ENCODE assay signal across 16 cellular contexts in genomic region chr9:89350988-89351557, GRCh38. TPM values are rescaled to one million over a fixed set of nuclear protein-coding genes. Genes with fewer than 3 reads are reported as not detected.
A peak's percentile ranks its signal among the peaks of the same experiment; 100 is the strongest.
DNase-seq lines count a peak whose midpoint lies in the region; ATAC-seq, FAIRE-seq and TF ChIP-seq lines count a peak whose summit lies in the region.
"Had no signal": no experiment of that assay in that cellular context is flagged by ENCODE, and none has a peak within 500 bp of the region (broad histone marks: within the 10 kb centered on the region; RNA-seq: fewer than 3 reads in every experiment).

No MANE protein-coding gene starts in this region.

- H3K27ac Mint-ChIP-seq in WTC11: no peak overlapping the region

- H4K20me1 ChIP-seq in HepG2 (ENCODE audit: insufficient read depth, low read length): no peaks in the 10 kb centered on the region

- FAIRE-seq in HepG2 (lab: Jason Lieb, UNC): peak; percentile 94
- peak; percentile 27 for FAIRE-seq in urothelium cell line (lab: Jason Lieb, UNC)
- FAIRE-seq: pancreas had no signal

- no peak for TF ChIP-seq RAD21 in HepG2 (CRISPR knock-in tag; IDR thresholded peaks at IDR 0.05)

- no peak overlapping the region for H3K4me3 Mint-ChIP-seq in WTC11

- H3K9ac ChIP-seq in HepG2 (ENCODE audit: insufficient read depth, low read depth, low read length): no peak overlapping the region
- H3K9ac ChIP-seq: SK-N-SH had no signal

- POLR2A ChIA-PET in WTC11 (lab: Charles Lee): no interaction called here
- POLR2A ChIA-PET in HepG2 (lab: Yijun Ruan, JAX): no interaction called here

- BruUV-seq in HepG2 (replicated peaks; lab: Mats Ljungman, UMichigan): no TSS peak

- peak overlapping the region in 1 of 2 donors; percentile 27 for H3K27ac ChIP-seq in right atrium auricular region
- peak overlapping the region; percentile 37 for H3K27ac ChIP-seq in HepG2 (ENCODE audit: extremely low read length, insufficient read depth, low read length)
- H3K27ac ChIP-seq: foreskin keratinocyte, hepatocyte, pancreas had no signal

- CTCF ChIA-PET in WTC11 (lab: Charles Lee): no interaction called here
- CTCF ChIA-PET in HepG2 (lab: Yijun Ruan, JAX; ENCODE audit: low intra/inter-chr PET ratio, low total read pairs): no interaction called here

- H3K4me1 ChIP-seq in right atrium auricular region (peaks cover 0 to 33% of the 10 kb centered on the region in 2 donors), HepG2 (ENCODE audit: insufficient read depth, low read length) (peaks cover 48% of the 10 kb centered on the region)
- H3K4me1 ChIP-seq: foreskin keratinocyte, HAP-1, pancreas had no signal

- DNase-seq in Right ventricle myocardium superior (no peak), right atrium auricular region (ENCODE audit: low spot score) (no peak), WTC11 (ENCODE audit: low spot score) (no peak), HepG2 (ENCODE audit: low spot score) (peak; percentile 83), urothelium cell line (ENCODE audit: low spot score) (no peak), amygdala (lab: John Stamatoyannopoulos, UW) (no peak), NCI-H146 treated with DMSO at 0.1 percent for 48 hours (lab: John Stamatoyannopoulos, UW; ENCODE audit: unreplicated experiment) (no peak)
- DNase-seq: activated naive CD4-positive, alpha-beta T cell; aorta; foreskin keratinocyte; NCI-H1930; pancreas; SK-N-SH had no signal

- H3K36me3 ChIP-seq in right atrium auricular region: peaks cover 80% of the 10 kb centered on the region
- H3K36me3 ChIP-seq in HepG2 (replicated peaks in 1 of 2; ENCODE audit: control insufficient read depth in 1 of 2, insufficient read depth in 2 of 2, low read length in 2 of 2): peaks cover 22 to 66% of the 10 kb centered on the region in 2 experiments

- in situ Hi-C loops in HepG2 (cut with HindIII; ENCODE audit: extremely low pct_ligation_motif_present, low pct_unique_long_range_greater_than_20kb): no loop called here

- intact Hi-C loops in Right ventricle myocardium superior (cut with DNase I) (no loop called here), HepG2 (cut with micrococcal nuclease; ENCODE audit: unreplicated experiment) (no loop called here)

- H3K79me2 ChIP-seq in HepG2 (ENCODE audit: insufficient read depth, low read length): no peaks in the 10 kb centered on the region

- H3K4me1 Mint-ChIP-seq in WTC11: no peaks in the 10 kb centered on the region

- H3K36me3 Mint-ChIP-seq in WTC11: peaks cover 91% of the 10 kb centered on the region

- H3K9me3 ChIP-seq in right atrium auricular region (no peaks in the 10 kb centered on the region), HepG2 (ENCODE audit: low read length) (no peaks in the 10 kb centered on the region)
- H3K9me3 ChIP-seq: HAP-1, pancreas, SK-N-SH had no signal

- ATAC-seq in Right ventricle myocardium superior (ENCODE audit: poor library complexity) (peak; percentile 38), WTC11 (no peak), HepG2 (peak; percentile 87)
- ATAC-seq: activated CD4-positive, CD25-positive, alpha-beta regulatory T cell treated with anti-CD3 and anti-CD28 coated beads, Interleukin-2, amount 50 U/mL, for 24 hours; foreskin keratinocyte; pancreas had no signal

- H3K27me3 ChIP-seq in right atrium auricular region (no peaks in the 10 kb centered on the region), HepG2 (ENCODE audit: control insufficient read depth in 1 of 2, insufficient read depth in 2 of 2, low read length in 2 of 2) (no peaks in the 10 kb centered on the region)
- H3K27me3 ChIP-seq: foreskin keratinocyte, hepatocyte, pancreas had no signal

- H3K27me3 Mint-ChIP-seq in WTC11 (ENCODE audit: low read depth): no peaks in the 10 kb centered on the region

- 31% methylated on average over 2 of the region's 2 CpGs for WGBS in HepG2 (ENCODE audit: low lambda C conversion rate)

- H2AFZ ChIP-seq in HepG2 (ENCODE audit: low read length): no peak overlapping the region
- H2AFZ ChIP-seq: hepatocyte had no signal

- TF ChIP-seq EP300 in HepG2 (IDR thresholded peaks at IDR 0.05; ENCODE audit: low read depth in 2 of 2, low read length in 2 of 2) (peak in 1 of 2 experiments; percentile 85; a peak in 2 of 4 replicates), HepG2 (CRISPR knock-in tag; IDR thresholded peaks at IDR 0.05; ENCODE audit: borderline replicate concordance) (peak; percentile 77)

- H3K4me2 ChIP-seq in HepG2 (ENCODE audit: low read depth, low read length): no peak overlapping the region
- H3K4me2 ChIP-seq: hepatocyte, SK-N-SH had no signal

- TF ChIP-seq CTCF in right atrium auricular region (IDR thresholded peaks at IDR 0.05) (no peak), WTC11 (IDR thresholded peaks at IDR 0.05) (no peak), HepG2 (CRISPR knock-in tag; IDR thresholded peaks at IDR 0.05) (no peak)

- no peak for TF ChIP-seq POLR2A in HepG2 (IDR thresholded peaks at IDR 0.05; ENCODE audit: insufficient read depth in 1 of 2, low read depth in 2 of 2, low read length in 2 of 2)

- no peaks in the 10 kb centered on the region for H3K9me3 Mint-ChIP-seq in WTC11

- no peak overlapping the region for H3K4me3 ChIP-seq in right atrium auricular region
- H3K4me3 ChIP-seq in HepG2 (replicated peaks in 1 of 3; ENCODE audit: insufficient read depth in 1 of 3, low read depth in 2 of 3, low read length in 3 of 3): no peak overlapping the region
- H3K4me3 ChIP-seq: HAP-1, hepatocyte, pancreas had no signal

TF ChIP-seq in HepG2, 621 proteins besides CTCF, POLR2A, EP300 and RAD21 (continues in another document):
- TF ChIP-seq CENPBD1 (CRISPR knock-in tag; IDR thresholded peaks at IDR 0.05; ENCODE audit: borderline replicate concordance, low read depth) (no peak), ZNF33B (CRISPR knock-in tag; IDR thresholded peaks at IDR 0.05) (no peak)

RNA-seq across cellular contexts. Expression of gene SECISBP2, which starts 32.8 kb away (rescaled TPM):
- total RNA-seq in Right ventricle myocardium superior (14.2 TPM), right atrium auricular region (10 to 100 TPM; 15.0 to 19.9 TPM), WTC11 (2021) (66.2 to 72.8 TPM (median 66.8 TPM) in 3 replicates), HepG2 (2016; rRNA removed; fragmentation: Illumina TruSeq; extraction: Trizol) (32.4 and 32.9 TPM in 2 replicates)
- 14.6 and 17.7 TPM in 2 replicates for total RNA-seq in HepG2 (2016; cell fraction: cytosol; rRNA removed; fragmentation: Illumina TruSeq; extraction: Trizol; ENCODE audit: low read depth)
- 34.2 and 35.3 TPM in 2 replicates for total RNA-seq in HepG2 (2016; cell fraction: insoluble cytoplasmic fraction; rRNA removed; fragmentation: Illumina TruSeq; extraction: Trizol)
- total RNA-seq in HepG2 (2016; cell fraction: membrane; rRNA removed; fragmentation: Illumina TruSeq; extraction: Trizol): 39.7 and 44.1 TPM in 2 replicates
- 37.8 and 40.1 TPM in 2 replicates for total RNA-seq in HepG2 (2016; cell fraction: nucleus; rRNA removed; fragmentation: Illumina TruSeq; extraction: Trizol)
- 38.0 and 38.4 TPM in 2 replicates for polyA plus RNA-seq in HepG2 (2011; rRNA removed)
- 20.4 and 26.2 TPM in 2 replicates for polyA plus RNA-seq in HepG2 (2011; cell fraction: cytosol; rRNA removed)
- polyA plus RNA-seq in HepG2 (2011; cell fraction: nucleus; rRNA removed): 48.6 and 57.7 TPM in 2 replicates
- polyA plus RNA-seq in HepG2 (2012): 31.4 and 31.5 TPM in 2 replicates
- 18.7 and 19.7 TPM in 2 replicates for polyA plus RNA-seq in HepG2 (2016; cell fraction: cytosol; fragmentation: Illumina TruSeq; extraction: Trizol; ENCODE audit: low read depth)
- 32.7 and 33.1 TPM in 2 replicates for polyA plus RNA-seq in HepG2 (2016; cell fraction: insoluble cytoplasmic fraction; fragmentation: Illumina TruSeq; extraction: Trizol; ENCODE audit: low read depth)
- 33.3 and 34.2 TPM in 2 replicates for polyA plus RNA-seq in HepG2 (2016; cell fraction: membrane; fragmentation: Illumina TruSeq; extraction: Trizol; ENCODE audit: low read depth)
- 46.3 and 52.0 TPM in 2 replicates for polyA plus RNA-seq in HepG2 (2016; cell fraction: nucleus; fragmentation: Illumina TruSeq; extraction: Trizol; ENCODE audit: insufficient read depth, low read depth)
- polyA minus RNA-seq in HepG2 (2011; rRNA and poly(A)+ RNA removed; ENCODE audit: low replicate concordance): 21.8 and 27.1 TPM in 2 replicates
- polyA minus RNA-seq in HepG2 (2011; cell fraction: cytosol; rRNA and poly(A)+ RNA removed): 13.3 and 14.0 TPM in 2 replicates
- polyA minus RNA-seq in HepG2 (2011; cell fraction: nucleus; rRNA and poly(A)+ RNA removed): 60.4 and 64.4 TPM in 2 replicates

RNA-seq across cellular contexts. Expression of gene CKS2, which starts 40.1 kb away (rescaled TPM):
- 7.1 TPM for total RNA-seq in Right ventricle myocardium superior
- total RNA-seq in right atrium auricular region: 10 to 100 TPM in 1 of 2 donors, 1 to 10 TPM in 1; 7.4 to 10.6 TPM
- total RNA-seq in WTC11 (2021): 299 to 319 TPM (median 313 TPM) in 3 replicates
- total RNA-seq in HepG2 (2016; rRNA removed; fragmentation: Illumina TruSeq; extraction: Trizol): 317 and 498 TPM in 2 replicates
- 202 and 209 TPM in 2 replicates for total RNA-seq in HepG2 (2016; cell fraction: cytosol; rRNA removed; fragmentation: Illumina TruSeq; extraction: Trizol; ENCODE audit: low read depth)
- 319 and 528 TPM in 2 replicates for total RNA-seq in HepG2 (2016; cell fraction: insoluble cytoplasmic fraction; rRNA removed; fragmentation: Illumina TruSeq; extraction: Trizol)
- total RNA-seq in HepG2 (2016; cell fraction: membrane; rRNA removed; fragmentation: Illumina TruSeq; extraction: Trizol): 159 TPM in 2 replicates
- 121 and 124 TPM in 2 replicates for total RNA-seq in HepG2 (2016; cell fraction: nucleus; rRNA removed; fragmentation: Illumina TruSeq; extraction: Trizol)
- polyA plus RNA-seq in HepG2 (2011; rRNA removed): 151 and 251 TPM in 2 replicates
- 262 and 383 TPM in 2 replicates for polyA plus RNA-seq in HepG2 (2011; cell fraction: cytosol; rRNA removed)
- 75.2 and 95.2 TPM in 2 replicates for polyA plus RNA-seq in HepG2 (2011; cell fraction: nucleus; rRNA removed)
- 170 and 179 TPM in 2 replicates for polyA plus RNA-seq in HepG2 (2012)
- polyA plus RNA-seq in HepG2 (2016; cell fraction: cytosol; fragmentation: Illumina TruSeq; extraction: Trizol; ENCODE audit: low read depth): 102 and 110 TPM in 2 replicates
- polyA plus RNA-seq in HepG2 (2016; cell fraction: insoluble cytoplasmic fraction; fragmentation: Illumina TruSeq; extraction: Trizol; ENCODE audit: low read depth): 534 and 617 TPM in 2 replicates
- 117 and 124 TPM in 2 replicates for polyA plus RNA-seq in HepG2 (2016; cell fraction: membrane; fragmentation: Illumina TruSeq; extraction: Trizol; ENCODE audit: low read depth)
- polyA plus RNA-seq in HepG2 (2016; cell fraction: nucleus; fragmentation: Illumina TruSeq; extraction: Trizol; ENCODE audit: insufficient read depth, low read depth): 190 and 193 TPM in 2 replicates
- 158 and 427 TPM in 2 replicates for polyA minus RNA-seq in HepG2 (2011; rRNA and poly(A)+ RNA removed; ENCODE audit: low replicate concordance)
- polyA minus RNA-seq in HepG2 (2011; cell fraction: cytosol; rRNA and poly(A)+ RNA removed): 55.3 and 63.5 TPM in 2 replicates
- 22.9 and 24.1 TPM in 2 replicates for polyA minus RNA-seq in HepG2 (2011; cell fraction: nucleus; rRNA and poly(A)+ RNA removed)

Comparison
In these comparisons a context has a peak if more than half of its experiments do, and no peak if none do; other contexts are left out.
1. RNA of gene CKS2, which starts 40.1 kb away (total RNA-seq): 121 to 528 TPM in HepG2 and 299 to 319 TPM in WTC11; 7.4 to 10.6 TPM in right atrium auricular region and 7.1 TPM in Right ventricle myocardium superior (single experiment); every median in the first group is over 10 times any median in the second.